Comparison of ENCODE assay signal across 22 cellular contexts in genomic region chr7:141242568-141242967, GRCh38.
"Had no signal": no experiment of that assay in that cellular context is flagged by ENCODE, and none has a peak within 500 bp of the region (broad histone marks: within the 10 kb centered on the region; RNA-seq: fewer than 3 reads in every experiment).

No MANE protein-coding gene starts in this region.

- H3K4me3 Mint-ChIP-seq: activated CD4-positive, alpha-beta memory T cell treated with anti-CD3 and anti-CD28 coated beads for 36 hours; activated CD4-positive, alpha-beta T cell treated with anti-CD3 and anti-CD28 coated beads, Interleukin-2, amount 10 ng/mL, durations not matched to agents 7 days and 5 days; activated naive CD4-positive, alpha-beta T cell treated with anti-CD3 and anti-CD28 coated beads, Interleukin-2, amount 10 ng/mL, durations not matched to agents 7 days and 5 days; activated naive CD8-positive, alpha-beta T cell treated with anti-CD3 and anti-CD28 coated beads for 36 hours; activated T-cell treated with anti-CD3 and anti-CD28 coated beads, Interleukin-2, amount 50 U/mL, for 72 hours; T-helper 17 cell had no signal

- ATAC-seq: activated T-cell treated with anti-CD3 and anti-CD28 coated beads, Interleukin-2, amount 50 U/mL, for 72 hours; T-helper 17 cell had no signal

- H3K27me3 ChIP-seq: brain microvascular endothelial cell, cardiac muscle cell had no signal

- H3K4me2 ChIP-seq: PC-9 had no signal

- H3K36me3 ChIP-seq: brain microvascular endothelial cell, cardiac muscle cell had no signal

- DNase-seq: activated CD4-positive, alpha-beta memory T cell treated with anti-CD3 and anti-CD28 coated beads for 36 hours; activated CD4-positive, alpha-beta T cell treated with anti-CD3 and anti-CD28 coated beads, Interleukin-2, amount 10 ng/mL, durations not matched to agents 7 days and 5 days; activated CD4-positive, CD25-positive, alpha-beta regulatory T cell; activated CD8-positive, alpha-beta memory T cell treated with anti-CD3 and anti-CD28 coated beads, Interleukin-2, amount 50 U/mL, for 4 hours; activated gamma-delta T cell treated with Interleukin-2 at 50 U/mL for 16 hours; activated naive CD4-positive, alpha-beta T cell treated with anti-CD3 and anti-CD28 coated beads, Interleukin-2, amount 10 ng/mL, durations not matched to agents 7 days and 5 days; activated naive CD8-positive, alpha-beta T cell treated with anti-CD3 and anti-CD28 coated beads for 36 hours; activated T-cell treated with anti-CD3 and anti-CD28 coated beads, Interleukin-2, amount 50 U/mL, for 72 hours; brain microvascular endothelial cell; NCI-H1092; NCI-H1417; NCI-H1694; NCI-H2029; NCI-H345; NCI-H510A; NCI-H69; PC-9; SIG-M5; T-helper 17 cell; T-helper 9 cell had no signal

- H3K36me3 Mint-ChIP-seq: activated CD4-positive, alpha-beta memory T cell treated with anti-CD3 and anti-CD28 coated beads for 36 hours; activated naive CD4-positive, alpha-beta T cell treated with anti-CD3 and anti-CD28 coated beads, Interleukin-2, amount 10 ng/mL, durations not matched to agents 7 days and 5 days; activated naive CD8-positive, alpha-beta T cell treated with anti-CD3 and anti-CD28 coated beads for 36 hours had no signal

- H3K27ac ChIP-seq: brain microvascular endothelial cell, cardiac muscle cell, PC-9 had no signal

- H3K27ac Mint-ChIP-seq: activated CD4-positive, alpha-beta memory T cell treated with anti-CD3 and anti-CD28 coated beads for 36 hours; activated CD4-positive, alpha-beta T cell treated with anti-CD3 and anti-CD28 coated beads, Interleukin-2, amount 10 ng/mL, durations not matched to agents 7 days and 5 days; activated naive CD4-positive, alpha-beta T cell treated with anti-CD3 and anti-CD28 coated beads, Interleukin-2, amount 10 ng/mL, durations not matched to agents 7 days and 5 days; activated naive CD8-positive, alpha-beta T cell treated with anti-CD3 and anti-CD28 coated beads for 36 hours; activated T-cell treated with anti-CD3 and anti-CD28 coated beads, Interleukin-2, amount 50 U/mL, for 72 hours; activated T-helper 2 cell treated with anti-CD3 and anti-CD28 coated beads, Interferon-gamma antibody, Interleukin-2, Interleukin-4, amounts not matched to agents 10 μg/mL and 5 μg/mL and 100 μg/mL, durations not matched to agents 14 hours and 24 hours and 36 hours; T-helper 17 cell had no signal

- H2AFZ ChIP-seq: PC-9 had no signal

- H3K4me3 ChIP-seq: cardiac muscle cell, PC-9 had no signal

- H3K27me3 Mint-ChIP-seq: activated CD4-positive, alpha-beta memory T cell treated with anti-CD3 and anti-CD28 coated beads for 36 hours; activated CD4-positive, alpha-beta T cell treated with anti-CD3 and anti-CD28 coated beads, Interleukin-2, amount 10 ng/mL, durations not matched to agents 7 days and 5 days had no signal

- H3K9me3 Mint-ChIP-seq: activated CD4-positive, alpha-beta memory T cell treated with anti-CD3 and anti-CD28 coated beads for 36 hours; activated CD4-positive, alpha-beta T cell treated with anti-CD3 and anti-CD28 coated beads, Interleukin-2, amount 10 ng/mL, durations not matched to agents 7 days and 5 days; activated naive CD4-positive, alpha-beta T cell treated with anti-CD3 and anti-CD28 coated beads, Interleukin-2, amount 10 ng/mL, durations not matched to agents 7 days and 5 days; activated naive CD8-positive, alpha-beta T cell treated with anti-CD3 and anti-CD28 coated beads for 36 hours; activated T-cell treated with anti-CD3 and anti-CD28 coated beads, Interleukin-2, amount 50 U/mL, for 72 hours; activated T-helper 2 cell treated with anti-CD3 and anti-CD28 coated beads, Interferon-gamma antibody, Interleukin-2, Interleukin-4, amounts not matched to agents 10 μg/mL and 5 μg/mL and 100 μg/mL, durations not matched to agents 14 hours and 24 hours and 36 hours had no signal

- H3K4me1 Mint-ChIP-seq: activated CD4-positive, alpha-beta T cell treated with anti-CD3 and anti-CD28 coated beads, Interleukin-2, amount 10 ng/mL, durations not matched to agents 7 days and 5 days; activated naive CD4-positive, alpha-beta T cell treated with anti-CD3 and anti-CD28 coated beads, Interleukin-2, amount 10 ng/mL, durations not matched to agents 7 days and 5 days; activated naive CD8-positive, alpha-beta T cell treated with anti-CD3 and anti-CD28 coated beads for 36 hours had no signal
